29 cellular contexts compared by ENCODE assay signal in genomic region chr2:140354544-140354943, GRCh38.
"Had no signal": no experiment of that assay in that cellular context is flagged by ENCODE, and none has a peak within 500 bp of the region (broad histone marks: within the 10 kb centered on the region; RNA-seq: fewer than 3 reads in every experiment).

No MANE protein-coding gene starts in this region.

- H3K4me2 ChIP-seq: smooth muscle cell had no signal

- H3K27ac Mint-ChIP-seq: memory B cell; naive thymus-derived CD4-positive, alpha-beta T cell; nephron; stimulated activated naive CD8-positive, alpha-beta T cell treated with anti-CD3 and anti-CD28 coated beads, Interleukin-15, amount 100 ng/mL, for 72 hours had no signal

- H3K27me3 ChIP-seq: colonic mucosa, esophagus squamous epithelium, heart right ventricle, right atrium auricular region, suprapubic skin, transverse colon, vagina had no signal

- H3K4me3 Mint-ChIP-seq: memory B cell; naive thymus-derived CD4-positive, alpha-beta T cell; nephron; stimulated activated naive CD8-positive, alpha-beta T cell treated with anti-CD3 and anti-CD28 coated beads, Interleukin-15, amount 100 ng/mL, for 72 hours had no signal

- ATAC-seq: heart right ventricle; left ventricle myocardium superior; lower lobe of right lung; naive thymus-derived CD4-positive, alpha-beta T cell; sciatic nerve; stimulated activated naive CD8-positive, alpha-beta T cell treated with anti-CD3 and anti-CD28 coated beads, Interleukin-15, amount 100 ng/mL, for 72 hours had no signal

- H3K9me3 Mint-ChIP-seq: memory B cell, nephron had no signal

- H3K36me3 ChIP-seq: colonic mucosa, esophagus squamous epithelium, heart right ventricle, lower lobe of right lung, prostate gland, right atrium auricular region, suprapubic skin, transverse colon, vagina had no signal

- H3K4me3 ChIP-seq: colonic mucosa, esophagus squamous epithelium, heart right ventricle, lower lobe of right lung, prostate gland, right atrium auricular region, smooth muscle cell, suprapubic skin, transverse colon, vagina had no signal

- H3K4me1 Mint-ChIP-seq: memory B cell; naive thymus-derived CD4-positive, alpha-beta T cell; nephron; stimulated activated naive CD8-positive, alpha-beta T cell treated with anti-CD3 and anti-CD28 coated beads, Interleukin-15, amount 100 ng/mL, for 72 hours had no signal

- H3K36me3 Mint-ChIP-seq: memory B cell; naive thymus-derived CD4-positive, alpha-beta T cell had no signal

- H3K9me3 ChIP-seq: colonic mucosa, esophagus squamous epithelium, heart right ventricle, lower lobe of right lung, prostate gland, right atrium auricular region, suprapubic skin, transverse colon, vagina had no signal

- DNase-seq: colonic mucosa; dermis blood vessel endothelial cell; effector memory CD4-positive, alpha-beta T cell; erythroblast; esophagus squamous epithelium; foreskin melanocyte; glutamatergic neuron; heart right ventricle; hypothalamus; left ventricle myocardium superior; lower lobe of right lung; midbrain; naive thymus-derived CD4-positive, alpha-beta T cell; nucleus accumbens; stimulated activated CD4-positive, alpha-beta T cell treated with anti-CD3 and anti-CD28 coated beads, Interleukin-12 subunit alpha, Interleukin-12 subunit beta, amount 100 ng/mL, for 4 hours; stimulated activated CD4-positive, alpha-beta T cell treated with anti-CD3 and anti-CD28 coated beads, Interleukin-1b, Interleukin-23, amount 100 ng/mL, for 48 hours; stimulated activated CD4-positive, alpha-beta T cell treated with anti-CD3 and anti-CD28 coated beads, Interleukin-4, amount 100 ng/mL, for 1 hour; stimulated activated CD8-positive, alpha-beta memory T cell treated with anti-CD3 and anti-CD28 coated beads, Interleukin-4, amount 100 ng/mL, for 48 hours; stimulated activated naive CD4-positive, alpha-beta T cell; stimulated activated naive CD8-positive, alpha-beta T cell treated with anti-CD3 and anti-CD28 coated beads, Interleukin-15, amount 100 ng/mL, for 72 hours; transverse colon had no signal

- H3K27me3 Mint-ChIP-seq: memory B cell; naive thymus-derived CD4-positive, alpha-beta T cell; stimulated activated naive CD8-positive, alpha-beta T cell treated with anti-CD3 and anti-CD28 coated beads, Interleukin-15, amount 100 ng/mL, for 72 hours had no signal

- H3K4me1 ChIP-seq: colonic mucosa, esophagus squamous epithelium, heart right ventricle, lower lobe of right lung, prostate gland, right atrium auricular region, suprapubic skin, transverse colon, vagina had no signal

- H3K27ac ChIP-seq: colonic mucosa, esophagus squamous epithelium, heart right ventricle, lower lobe of right lung, prostate gland, right atrium auricular region, suprapubic skin, transverse colon, vagina had no signal
